In genomic region chr1:107795471-107795870, GRCh38 we compare ENCODE assay signal across 27 cellular contexts.
DNase-seq lines count a peak whose midpoint lies in the region; ATAC-seq and TF ChIP-seq lines count a peak whose summit lies in the region.
"Had no signal": no experiment of that assay in that cellular context is flagged by ENCODE, and none has a peak within 500 bp of the region (broad histone marks: within the 10 kb centered on the region; RNA-seq: fewer than 3 reads in every experiment).

No MANE protein-coding gene starts in this region.

- no peak overlapping the region for H3K4me3 Mint-ChIP-seq in activated T-cell treated with anti-CD3 and anti-CD28 coated beads, Interleukin-2, amount 50 U/mL, for 4 hours
- H3K4me3 Mint-ChIP-seq in activated naive CD8-positive, alpha-beta T cell treated with anti-CD3 and anti-CD28 coated beads, Interleukin-2, amount 50 U/mL, for 24 hours, result no peak overlapping the region
- H3K4me3 Mint-ChIP-seq in stimulated activated memory B cell treated with anti-CD40 and anti-IgM and Interleukin-4, amounts not matched to agents 10 μg/mL and 1 μg/mL and 100 μg/mL, for 72 hours, result peak overlapping the region; percentile 10
- H3K4me3 Mint-ChIP-seq in WTC11, result no peak overlapping the region
- H3K4me3 Mint-ChIP-seq: activated CD4-positive, alpha-beta memory T cell treated with anti-CD3 and anti-CD28 coated beads, Interleukin-2, amount 10 ng/mL, durations not matched to agents 7 days and 5 days; brain had no signal

- H4K20me1 ChIP-seq in Loucy (ENCODE audit: insufficient read depth, low read length, poor library complexity, severe bottlenecking), result peaks cover 53% of the 10 kb centered on the region

- no peaks in the 10 kb centered on the region for H3K9me3 ChIP-seq in Loucy (ENCODE audit: insufficient read depth, low read depth, low read length)
- H3K9me3 ChIP-seq: A549, BE2C, heart left ventricle, testis, uterus had no signal

- no peak for TF ChIP-seq CTCF in Loucy (conservative IDR thresholded peaks at IDR 0.05; ENCODE audit: low read length)
- TF ChIP-seq CTCF in WTC11 (IDR thresholded peaks at IDR 0.05), result no peak

- peak overlapping the region; percentile 71 for H3K27ac Mint-ChIP-seq in activated naive CD8-positive, alpha-beta T cell treated with anti-CD3 and anti-CD28 coated beads, Interleukin-2, amount 50 U/mL, for 24 hours
- H3K27ac Mint-ChIP-seq in stimulated activated memory B cell treated with anti-CD40 and anti-IgM and Interleukin-4, amounts not matched to agents 10 μg/mL and 1 μg/mL and 100 μg/mL, for 72 hours, result peak overlapping the region; percentile 89
- H3K27ac Mint-ChIP-seq in WTC11, result no peak overlapping the region
- H3K27ac Mint-ChIP-seq: activated CD4-positive, alpha-beta memory T cell treated with anti-CD3 and anti-CD28 coated beads, Interleukin-2, amount 10 ng/mL, durations not matched to agents 7 days and 5 days had no signal

- no peaks in the 10 kb centered on the region for H3K36me3 Mint-ChIP-seq in activated T-cell treated with anti-CD3 and anti-CD28 coated beads, Interleukin-2, amount 50 U/mL, for 4 hours (ENCODE audit: insufficient read depth)
- H3K36me3 Mint-ChIP-seq in activated naive CD8-positive, alpha-beta T cell treated with anti-CD3 and anti-CD28 coated beads, Interleukin-2, amount 50 U/mL, for 24 hours (ENCODE audit: low read depth), result no peaks in the 10 kb centered on the region
- no peaks in the 10 kb centered on the region for H3K36me3 Mint-ChIP-seq in stimulated activated memory B cell treated with anti-CD40 and anti-IgM and Interleukin-4, amounts not matched to agents 10 μg/mL and 1 μg/mL and 100 μg/mL, for 72 hours
- no peaks in the 10 kb centered on the region for H3K36me3 Mint-ChIP-seq in WTC11
- H3K36me3 Mint-ChIP-seq: brain had no signal

- no peaks in the 10 kb centered on the region for H3K27me3 Mint-ChIP-seq in activated T-cell treated with anti-CD3 and anti-CD28 coated beads, Interleukin-2, amount 50 U/mL, for 4 hours (ENCODE audit: low read depth)
- H3K27me3 Mint-ChIP-seq in activated naive CD8-positive, alpha-beta T cell treated with anti-CD3 and anti-CD28 coated beads, Interleukin-2, amount 50 U/mL, for 24 hours, result no peaks in the 10 kb centered on the region
- no peaks in the 10 kb centered on the region for H3K27me3 Mint-ChIP-seq in stimulated activated memory B cell treated with anti-CD40 and anti-IgM and Interleukin-4, amounts not matched to agents 10 μg/mL and 1 μg/mL and 100 μg/mL, for 72 hours
- H3K27me3 Mint-ChIP-seq in WTC11 (ENCODE audit: low read depth), result no peaks in the 10 kb centered on the region

- peaks cover 47% of the 10 kb centered on the region for H3K4me1 ChIP-seq in Loucy (ENCODE audit: insufficient read depth, low read length, poor library complexity, severe bottlenecking)
- H3K4me1 ChIP-seq: A549, BE2C, uterus had no signal

- no peak overlapping the region for H3K9ac ChIP-seq in Loucy (ENCODE audit: low read depth, low read length, poor library complexity, severe bottlenecking)

- CTCF ChIA-PET in WTC11 (lab: Charles Lee), result interaction anchor here (0.7 to 1.1 kb wide), 2 partner anchors 169 to 330 kb away, joined by 3 read pairs; partner anchors contain the start of gene VAV3

- H3K4me2 ChIP-seq in Loucy (ENCODE audit: low read depth, low read length, poor library complexity, severe bottlenecking), result peak overlapping the region; percentile 16
- H3K4me2 ChIP-seq: A549 had no signal

- H3K9me2 ChIP-seq in Loucy (replicated peaks; ENCODE audit: low read depth, low read length), result no peaks in the 10 kb centered on the region

- H3K9me3 Mint-ChIP-seq in activated T-cell treated with anti-CD3 and anti-CD28 coated beads, Interleukin-2, amount 50 U/mL, for 4 hours, result no peaks in the 10 kb centered on the region
- peaks cover 4% of the 10 kb centered on the region for H3K9me3 Mint-ChIP-seq in activated naive CD8-positive, alpha-beta T cell treated with anti-CD3 and anti-CD28 coated beads, Interleukin-2, amount 50 U/mL, for 24 hours
- peaks cover 2% of the 10 kb centered on the region for H3K9me3 Mint-ChIP-seq in stimulated activated memory B cell treated with anti-CD40 and anti-IgM and Interleukin-4, amounts not matched to agents 10 μg/mL and 1 μg/mL and 100 μg/mL, for 72 hours
- H3K9me3 Mint-ChIP-seq in WTC11, result peaks cover 6% of the 10 kb centered on the region
- H3K9me3 Mint-ChIP-seq: activated CD4-positive, alpha-beta memory T cell treated with anti-CD3 and anti-CD28 coated beads, Interleukin-2, amount 10 ng/mL, durations not matched to agents 7 days and 5 days had no signal

- peaks cover 41% of the 10 kb centered on the region for H3K4me1 Mint-ChIP-seq in activated T-cell treated with anti-CD3 and anti-CD28 coated beads, Interleukin-2, amount 50 U/mL, for 4 hours (ENCODE audit: low read depth)
- peaks cover 55% of the 10 kb centered on the region for H3K4me1 Mint-ChIP-seq in activated naive CD8-positive, alpha-beta T cell treated with anti-CD3 and anti-CD28 coated beads, Interleukin-2, amount 50 U/mL, for 24 hours
- peaks cover 52% of the 10 kb centered on the region for H3K4me1 Mint-ChIP-seq in stimulated activated memory B cell treated with anti-CD40 and anti-IgM and Interleukin-4, amounts not matched to agents 10 μg/mL and 1 μg/mL and 100 μg/mL, for 72 hours
- H3K4me1 Mint-ChIP-seq in WTC11, result peaks cover 23% of the 10 kb centered on the region
- H3K4me1 Mint-ChIP-seq: activated CD4-positive, alpha-beta memory T cell treated with anti-CD3 and anti-CD28 coated beads, Interleukin-2, amount 10 ng/mL, durations not matched to agents 7 days and 5 days had no signal

- H3K79me2 ChIP-seq in Loucy (ENCODE audit: insufficient read depth, low read length), result peaks cover 91% of the 10 kb centered on the region

- H3K36me3 ChIP-seq in Loucy (ENCODE audit: insufficient read depth, low read length), result peaks cover 9% of the 10 kb centered on the region; the same call in 1 of the 2 replicates
- H3K36me3 ChIP-seq: BE2C, heart left ventricle, uterus, WERI-Rb-1 had no signal

- no peak for DNase-seq in activated T-cell treated with anti-CD3 and anti-CD28 coated beads, Interleukin-2, amount 50 U/mL, for 4 hours
- DNase-seq in activated T-cell treated with anti-CD3 and anti-CD28 coated beads for 4 hours (no peak), WTC11 (ENCODE audit: low spot score) (no peak), NCI-H526 treated with DMSO at 0.1 percent for 48 hours (lab: John Stamatoyannopoulos, UW) (no peak)
- no peak for DNase-seq in activated naive CD8-positive, alpha-beta T cell treated with anti-CD3 and anti-CD28 coated beads, Interleukin-2, amount 50 U/mL, for 24 hours
- DNase-seq: activated CD4-positive, alpha-beta memory T cell treated with anti-CD3 and anti-CD28 coated beads, Interleukin-2, amount 10 ng/mL, durations not matched to agents 7 days and 5 days; BE2C; Calu3; effector CD8-positive, alpha-beta T cell; HCEC 1CT; NCI-H1105 treated with DMSO at 0.1 percent for 48 hours; NCI-H2029 treated with DMSO at 0.1 percent for 48 hours; NCI-H345; NCI-H774; small intestine; stimulated activated CD4-positive, alpha-beta T cell treated with anti-CD3 and anti-CD28 coated beads, Interleukin-1b, Interleukin-23, amount 100 ng/mL, for 48 hours; T-helper 9 cell; testis; uterus had no signal

- H2AFZ ChIP-seq in Loucy (ENCODE audit: low read length), result no peak overlapping the region

- POLR2A ChIA-PET in WTC11 (lab: Charles Lee), result no interaction called here

- H3K27me3 ChIP-seq in Loucy (ENCODE audit: insufficient read depth, low read length, poor library complexity, severe bottlenecking), result no peaks in the 10 kb centered on the region
- H3K27me3 ChIP-seq: heart left ventricle, testis, uterus had no signal

- H3F3A ChIP-seq in Loucy (ENCODE audit: low read depth), result 0 out of 2 replicates have a peak, but pooled peaks cover 4% of the 10 kb centered on the region

- no peak overlapping the region for H3K4me3 ChIP-seq in Loucy (ENCODE audit: low read length, poor library complexity, severe bottlenecking)
- H3K4me3 ChIP-seq: A549, heart left ventricle, testis, uterus had no signal

- peak; percentile 72 to 74 for ATAC-seq in activated T-cell treated with anti-CD3 and anti-CD28 coated beads, Interleukin-2, amount 50 U/mL, for 4 hours
- ATAC-seq in activated naive CD8-positive, alpha-beta T cell treated with anti-CD3 and anti-CD28 coated beads, Interleukin-2, amount 50 U/mL, for 24 hours, result peak; percentile 72
- ATAC-seq in stimulated activated memory B cell treated with anti-CD40 and anti-IgM and Interleukin-4, amounts not matched to agents 10 μg/mL and 1 μg/mL and 100 μg/mL, for 72 hours, result peak; percentile 66
- no peak for ATAC-seq in WTC11
- ATAC-seq in HG02571 (IDR thresholded peaks at IDR 0.05; ENCODE audit: unreplicated experiment), result no peak
- ATAC-seq: A549, SK-N-SH treated with all-trans-retinoic acid at 6 μM for 48 hours had no signal

TF ChIP-seq in WTC11, 78 proteins besides CTCF, POLR2A, EP300 and RAD21 (continues in another document):
- TF ChIP-seq GTF2I (CRISPR knock-in tag; conservative IDR thresholded peaks at IDR 0.05) (no peak), TEAD1 (CRISPR knock-in tag; IDR thresholded peaks at IDR 0.05) (no peak)
- TF ChIP-seq, protein P1, sequence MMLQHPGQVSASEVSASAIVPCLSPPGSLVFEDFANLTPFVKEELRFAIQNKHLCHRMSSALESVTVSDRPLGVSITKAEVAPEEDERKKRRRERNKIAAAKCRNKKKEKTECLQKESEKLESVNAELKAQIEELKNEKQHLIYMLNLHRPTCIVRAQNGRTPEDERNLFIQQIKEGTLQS (CRISPR knock-in tag; conservative IDR thresholded peaks at IDR 0.05), result no peak
- TF ChIP-seq, protein P2, sequence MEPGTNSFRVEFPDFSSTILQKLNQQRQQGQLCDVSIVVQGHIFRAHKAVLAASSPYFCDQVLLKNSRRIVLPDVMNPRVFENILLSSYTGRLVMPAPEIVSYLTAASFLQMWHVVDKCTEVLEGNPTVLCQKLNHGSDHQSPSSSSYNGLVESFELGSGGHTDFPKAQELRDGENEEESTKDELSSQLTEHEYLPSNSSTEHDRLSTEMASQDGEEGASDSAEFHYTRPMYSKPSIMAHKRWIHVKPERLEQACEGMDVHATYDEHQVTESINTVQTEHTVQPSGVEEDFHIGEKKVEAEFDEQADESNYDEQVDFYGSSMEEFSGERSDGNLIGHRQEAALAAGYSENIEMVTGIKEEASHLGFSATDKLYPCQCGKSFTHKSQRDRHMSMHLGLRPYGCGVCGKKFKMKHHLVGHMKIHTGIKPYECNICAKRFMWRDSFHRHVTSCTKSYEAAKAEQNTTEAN (CRISPR knock-in tag; IDR thresholded peaks at IDR 0.05), result no peak

Comparison
In these comparisons a context has a peak if more than half of its experiments do, and no peak if none do; other contexts are left out.
1. ATAC-seq: peak in activated T-cell treated with anti-CD3 and anti-CD28 coated beads, Interleukin-2, amount 50 U/mL, for 4 hours (2 of 2), activated naive CD8-positive, alpha-beta T cell treated with anti-CD3 and anti-CD28 coated beads, Interleukin-2, amount 50 U/mL, for 24 hours (single experiment) and stimulated activated memory B cell treated with anti-CD40 and anti-IgM and Interleukin-4, amounts not matched to agents 10 μg/mL and 1 μg/mL and 100 μg/mL, for 72 hours (single experiment); none in WTC11 (single experiment) and HG02571 (single experiment).